9 cellular contexts compared by ENCODE assay signal in genomic region chr1:99180343-99180808, GRCh38.
DNase-seq lines count a peak whose midpoint lies in the region; ATAC-seq lines count a peak whose summit lies in the region.
"Had no signal": no experiment of that assay in that cellular context is flagged by ENCODE, and none has a peak within 500 bp of the region (broad histone marks: within the 10 kb centered on the region; RNA-seq: fewer than 3 reads in every experiment).

No MANE protein-coding gene starts in this region.

- no peak overlapping the region for H3K4me3 Mint-ChIP-seq in activated CD4-positive, alpha-beta T cell treated with anti-CD3 and anti-CD28 coated beads, Interleukin-2, amount 10 ng/mL, durations not matched to agents 7 days and 5 days
- H3K4me3 Mint-ChIP-seq in memory B cell = no peak overlapping the region
- H3K4me3 Mint-ChIP-seq: activated naive CD4-positive, alpha-beta T cell treated with anti-CD3 and anti-CD28 coated beads, Interleukin-2, amount 50 U/mL, for 24 hours had no signal

- POLR2A ChIA-PET in activated CD4-positive, alpha-beta T cell treated with anti-CD3 and anti-CD28 coated beads, Interleukin-2, amount 10 ng/mL, durations not matched to agents 7 days and 5 days (lab: Charles Lee) = no interaction called here

- H3K4me1 Mint-ChIP-seq in activated CD4-positive, alpha-beta T cell treated with anti-CD3 and anti-CD28 coated beads, Interleukin-2, amount 10 ng/mL, durations not matched to agents 7 days and 5 days = no peaks in the 10 kb centered on the region
- H3K4me1 Mint-ChIP-seq in memory B cell = no peaks in the 10 kb centered on the region
- H3K4me1 Mint-ChIP-seq: activated naive CD4-positive, alpha-beta T cell treated with anti-CD3 and anti-CD28 coated beads, Interleukin-2, amount 50 U/mL, for 24 hours had no signal

- CTCF ChIA-PET in activated CD4-positive, alpha-beta T cell treated with anti-CD3 and anti-CD28 coated beads, Interleukin-2, amount 10 ng/mL, durations not matched to agents 7 days and 5 days (lab: Charles Lee) = no interaction called here

- no peaks in the 10 kb centered on the region for H3K9me3 Mint-ChIP-seq in activated CD4-positive, alpha-beta T cell treated with anti-CD3 and anti-CD28 coated beads, Interleukin-2, amount 10 ng/mL, durations not matched to agents 7 days and 5 days
- no peaks in the 10 kb centered on the region for H3K9me3 Mint-ChIP-seq in memory B cell
- H3K9me3 Mint-ChIP-seq: activated naive CD4-positive, alpha-beta T cell treated with anti-CD3 and anti-CD28 coated beads, Interleukin-2, amount 50 U/mL, for 24 hours had no signal

- H3K27me3 Mint-ChIP-seq in activated CD4-positive, alpha-beta T cell treated with anti-CD3 and anti-CD28 coated beads, Interleukin-2, amount 10 ng/mL, durations not matched to agents 7 days and 5 days = peaks cover 2% of the 10 kb centered on the region
- peaks cover 2% of the 10 kb centered on the region for H3K27me3 Mint-ChIP-seq in memory B cell
- H3K27me3 Mint-ChIP-seq: activated naive CD4-positive, alpha-beta T cell treated with anti-CD3 and anti-CD28 coated beads, Interleukin-2, amount 50 U/mL, for 24 hours had no signal

- H3K27ac Mint-ChIP-seq in activated CD4-positive, alpha-beta T cell treated with anti-CD3 and anti-CD28 coated beads, Interleukin-2, amount 10 ng/mL, durations not matched to agents 7 days and 5 days = no peak overlapping the region
- H3K27ac Mint-ChIP-seq in memory B cell = no peak overlapping the region
- H3K27ac Mint-ChIP-seq: activated naive CD4-positive, alpha-beta T cell treated with anti-CD3 and anti-CD28 coated beads, Interleukin-2, amount 50 U/mL, for 24 hours had no signal

- DNase-seq in CMK (ENCODE audit: low read depth) = peak; percentile 21
- DNase-seq in NCI-H524 (lab: John Stamatoyannopoulos, UW) = peak; percentile 78 to 93
- DNase-seq in activated CD4-positive, alpha-beta T cell treated with anti-CD3 and anti-CD28 coated beads, Interleukin-2, amount 10 ng/mL, durations not matched to agents 7 days and 5 days = peak; percentile 75
- peak; percentile 41 for DNase-seq in effector CD4-positive, alpha-beta T cell
- DNase-seq in memory B cell (ENCODE audit: low spot score in 2 of 2) = peak; percentile 48 to 56
- peak; percentile 12 for DNase-seq in stimulated activated CD8-positive, alpha-beta memory T cell treated with anti-CD3 and anti-CD28 coated beads, Interleukin-15, amount 100 ng/mL, for 48 hours (ENCODE audit: low read depth in 2 of 2)

- no peaks in the 10 kb centered on the region for H3K36me3 Mint-ChIP-seq in activated CD4-positive, alpha-beta T cell treated with anti-CD3 and anti-CD28 coated beads, Interleukin-2, amount 10 ng/mL, durations not matched to agents 7 days and 5 days (ENCODE audit: low read depth)
- H3K36me3 Mint-ChIP-seq in memory B cell = no peaks in the 10 kb centered on the region
- H3K36me3 Mint-ChIP-seq: activated naive CD4-positive, alpha-beta T cell treated with anti-CD3 and anti-CD28 coated beads, Interleukin-2, amount 50 U/mL, for 24 hours had no signal

- ATAC-seq in GM19452 (IDR thresholded peaks at IDR 0.05; ENCODE audit: unreplicated experiment) (peak; percentile 98), HG03520 (IDR thresholded peaks at IDR 0.05; ENCODE audit: unreplicated experiment) (peak; percentile 100), memory B cell (ENCODE audit: low read depth) (peak; percentile 93)

Comparison
In these comparisons a context has a peak if more than half of its experiments do, and no peak if none do; other contexts are left out.
1. Peak in every context shown above with its lines: DNase-seq and ATAC-seq.
2. DNase-seq: peak in every context shown above with its lines; median percentile 86 in NCI-H524; 75 in activated CD4-positive, alpha-beta T cell treated with anti-CD3 and anti-CD28 coated beads, Interleukin-2, amount 10 ng/mL, durations not matched to agents 7 days and 5 days; 52 in memory B cell; 41 in effector CD4-positive, alpha-beta T cell; 21 in CMK; 12 in stimulated activated CD8-positive, alpha-beta memory T cell treated with anti-CD3 and anti-CD28 coated beads, Interleukin-15, amount 100 ng/mL, for 48 hours.